2 cellular contexts compared by ENCODE assay signal in genomic region chr12:130717752-130718151, GRCh38.
A peak's percentile ranks its signal among the peaks of the same experiment; 100 is the strongest.
TF ChIP-seq lines count a peak whose summit lies in the region.

No MANE protein-coding gene starts in this region.

TF ChIP-seq in GM12878, 131 proteins besides CTCF, POLR2A, EP300 and RAD21:
- TF ChIP-seq ZNF217 (IDR thresholded peaks at IDR 0.05) = peak; percentile 62; the same call in 1 of the 2 replicates
- no peak for TF ChIP-seq MTA3 (IDR thresholded peaks at IDR 0.05; ENCODE audit: borderline replicate concordance, low read length)

TF ChIP-seq in H1, 55 proteins besides CTCF, POLR2A, EP300 and RAD21:
- TF ChIP-seq KDM4A (IDR thresholded peaks at IDR 0.05; ENCODE audit: low read depth, low read length, severe bottlenecking) = no peak
- peak; percentile 84; the same call in 1 of the 2 replicates for TF ChIP-seq KDM1A (IDR thresholded peaks at IDR 0.05; ENCODE audit: borderline replicate concordance, low read length)
TF ChIP-seq in H1: peak in this region for 1.
